ENCODE assay signal across 26 cellular contexts in the genomic region with DNA sequence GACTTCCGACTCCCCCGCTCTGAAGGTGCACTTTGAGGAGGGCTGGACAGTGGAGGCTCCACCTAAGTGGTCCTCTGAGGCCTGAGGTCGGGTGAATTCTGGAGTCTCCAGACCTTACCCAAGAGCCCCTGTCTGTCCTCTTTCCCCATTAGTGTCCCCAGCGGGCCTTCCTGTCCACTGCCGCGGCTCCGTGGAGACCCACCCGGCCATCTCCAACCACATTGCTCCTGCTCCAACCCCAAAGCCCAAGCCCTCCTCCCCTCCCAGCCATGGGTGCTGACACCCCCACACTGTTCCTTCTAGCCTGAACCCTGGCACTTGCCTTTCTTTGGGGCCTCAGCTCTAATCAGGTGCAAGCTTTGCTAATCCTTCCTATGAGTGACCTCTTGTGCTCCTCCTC.
"Had no signal": no experiment of that assay in that cellular context is flagged by ENCODE, and none has a peak within 500 bp of the region (broad histone marks: within the 10 kb centered on the region; RNA-seq: fewer than 3 reads in every experiment).

No MANE protein-coding gene starts in this region.

- DNase-seq: cerebellar nuclear complex; dorsolateral prefrontal cortex; effector CD4-positive, alpha-beta T cell; foreskin fibroblast; gastrocnemius medialis; head of caudate nucleus; kidney; mesenchymal stem cell; mucosa of descending colon; naive B cell; occipital lobe; pancreas; stimulated activated CD4-positive, alpha-beta T cell treated with anti-CD3 and anti-CD28 coated beads, Interleukin-4, amount 100 ng/mL, for 4 hours; stimulated activated naive CD8-positive, alpha-beta T cell treated with anti-CD3 and anti-CD28 coated beads, Interleukin-15, Interleukin-2, amounts not matched to agents 100 U/mL and 50 U/mL, for 24 hours; substantia nigra; testis; upper lobe of left lung had no signal

- H3K9me3 ChIP-seq: gastrocnemius medialis, mucosa of descending colon, pancreas, testis, tibial artery, upper lobe of left lung had no signal

- H3K4me3 ChIP-seq: cardiac muscle cell, dorsolateral prefrontal cortex, gastrocnemius medialis, hepatocyte, mucosa of descending colon, pancreas, testis, tibial artery, upper lobe of left lung had no signal

- H3K27ac Mint-ChIP-seq: mesothelial cell of epicardium; natural killer cell treated with Interleukin-12 subunit alpha and Interleukin-12 subunit beta and Interleukin-15 and Interleukin-18, amount 100 ng/mL, for 72 hours; stimulated activated memory B cell treated with anti-CD40 and anti-IgM and Interleukin-4, amounts not matched to agents 10 μg/mL and 1 μg/mL and 100 μg/mL, for 72 hours had no signal

- H3K36me3 Mint-ChIP-seq: mesothelial cell of epicardium had no signal

- H3K79me2 ChIP-seq: hepatocyte had no signal

- H3K27ac ChIP-seq: cardiac muscle cell, dorsolateral prefrontal cortex, epithelial cell of prostate, hepatocyte, pancreas, testis, tibial artery, upper lobe of left lung had no signal

- H3K4me1 ChIP-seq: pancreas, upper lobe of left lung had no signal

- H3K4me2 ChIP-seq: hepatocyte had no signal

- H3K36me3 ChIP-seq: cardiac muscle cell, gastrocnemius medialis, pancreas, tibial artery, upper lobe of left lung had no signal

- H2AFZ ChIP-seq: hepatocyte had no signal

- H3K27me3 Mint-ChIP-seq: natural killer cell treated with Interleukin-12 subunit alpha and Interleukin-12 subunit beta and Interleukin-15 and Interleukin-18, amount 100 ng/mL, for 72 hours had no signal

- ATAC-seq: esophagus mucosa; gastrocnemius medialis; mucosa of descending colon; natural killer cell treated with Interleukin-12 subunit alpha and Interleukin-12 subunit beta and Interleukin-15 and Interleukin-18, amount 100 ng/mL, for 72 hours; pancreas; sciatic nerve; stimulated activated memory B cell treated with anti-CD40 and anti-IgM and Interleukin-4, amounts not matched to agents 10 μg/mL and 1 μg/mL and 100 μg/mL, for 72 hours; stimulated activated naive CD8-positive, alpha-beta T cell treated with anti-CD3 and anti-CD28 coated beads, Interleukin-15, Interleukin-2, amounts not matched to agents 100 U/mL and 50 U/mL, for 24 hours had no signal

- H3K9me3 Mint-ChIP-seq: naive B cell; natural killer cell treated with Interleukin-12 subunit alpha and Interleukin-12 subunit beta and Interleukin-15 and Interleukin-18, amount 100 ng/mL, for 72 hours had no signal

- H3K27me3 ChIP-seq: cardiac muscle cell, hepatocyte, testis, upper lobe of left lung had no signal

- H3K4me1 Mint-ChIP-seq: stimulated activated memory B cell treated with anti-CD40 and anti-IgM and Interleukin-4, amounts not matched to agents 10 μg/mL and 1 μg/mL and 100 μg/mL, for 72 hours had no signal

- H3K4me3 Mint-ChIP-seq: mesothelial cell of epicardium; naive B cell; natural killer cell treated with Interleukin-12 subunit alpha and Interleukin-12 subunit beta and Interleukin-15 and Interleukin-18, amount 100 ng/mL, for 72 hours; stimulated activated memory B cell treated with anti-CD40 and anti-IgM and Interleukin-4, amounts not matched to agents 10 μg/mL and 1 μg/mL and 100 μg/mL, for 72 hours had no signal
